8 cellular contexts compared by ENCODE assay signal in the genomic region with DNA sequence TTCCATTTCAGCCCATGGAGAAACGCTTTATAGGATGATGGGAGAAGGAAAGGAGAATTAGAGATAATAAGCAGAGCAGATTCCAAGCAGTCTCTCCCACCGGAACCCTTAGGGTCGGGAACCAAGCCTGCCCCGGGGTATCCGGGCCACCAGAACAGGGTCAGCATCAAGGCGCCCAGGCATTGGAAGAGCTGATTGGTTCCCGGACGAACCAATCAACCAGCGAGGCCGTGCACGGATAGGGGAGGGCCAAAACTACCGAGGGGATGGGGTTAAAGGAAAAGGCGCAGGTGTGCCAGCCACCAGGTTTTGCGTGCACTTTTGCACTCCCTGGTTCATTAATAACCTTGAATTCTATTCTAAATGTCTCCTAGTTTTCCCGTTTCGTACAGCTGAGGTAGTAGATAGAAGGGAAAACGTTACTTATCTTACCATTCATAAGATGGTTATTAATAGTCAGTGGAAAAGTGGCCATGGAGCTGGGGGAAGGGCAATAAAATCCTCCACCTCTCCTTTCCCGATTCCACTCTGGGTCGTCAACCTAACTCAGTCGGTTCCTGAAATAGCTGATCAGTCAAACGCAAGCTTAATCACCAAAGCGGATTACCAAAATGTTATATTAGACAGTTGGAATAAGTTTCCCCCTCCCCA.
DNase-seq lines count a peak whose midpoint lies in the region; ATAC-seq lines count a peak whose summit lies in the region.

No MANE protein-coding gene starts in this region.

- ATAC-seq in HG03139 (IDR thresholded peaks at IDR 0.05; ENCODE audit: unreplicated experiment) (no peak), GM18502 (IDR thresholded peaks at IDR 0.05; ENCODE audit: poor library complexity, unreplicated experiment) (no peak)

- DNase-seq in DMS153 (lab: John Stamatoyannopoulos, UW): peak; percentile 42
- DNase-seq in NCI-H1092 treated with DMSO at 0.1 percent for 48 hours (lab: John Stamatoyannopoulos, UW): peak; percentile 78
- peak in 57 of 58 donors; percentile 24 to 90 (median 74) for DNase-seq in anterior cingulate cortex (lab: John Stamatoyannopoulos, UW)
- DNase-seq in iPS DF 19.7 (ENCODE audit: low read depth, low spot score): peak; percentile 57
- peak; percentile 92 for DNase-seq in putamen (ENCODE audit: low spot score)
- no peak for DNase-seq in stimulated activated naive CD4-positive, alpha-beta T cell treated with Interleukin-2 at 50 U/mL for 16 hours (lab: John Stamatoyannopoulos, UW)
